ENCODE assay signal across 1 cellular context in genomic region chr20:3804781-3805180, GRCh38.
TF ChIP-seq lines count a peak whose summit lies in the region.

No MANE protein-coding gene starts in this region.

TF ChIP-seq in SK-N-SH, 30 proteins besides CTCF, POLR2A, EP300 and RAD21 (continued from another document):
- TF ChIP-seq PBX3 (IDR thresholded peaks at IDR 0.05) (no peak), TAF1 (IDR thresholded peaks at IDR 0.05; ENCODE audit: borderline replicate concordance, low read depth, low read length) (no peak), ZBTB33 (IDR thresholded peaks at IDR 0.05; ENCODE audit: borderline replicate concordance, low read depth) (no peak), TCF12 (IDR thresholded peaks at IDR 0.05) (no peak), SIN3A (IDR thresholded peaks at IDR 0.05; ENCODE audit: borderline replicate concordance, low read depth, low read length) (no peak), USF2 (IDR thresholded peaks at IDR 0.05; ENCODE audit: borderline replicate concordance, low read depth, low read length) (no peak), YY1 (IDR thresholded peaks at IDR 0.05; ENCODE audit: low read depth) (no peak), RFX5 (IDR thresholded peaks at IDR 0.05; ENCODE audit: low read length) (no peak), GABPA (IDR thresholded peaks at IDR 0.05; ENCODE audit: low read depth) (no peak), GATA2 (CRISPR knock-in tag; IDR thresholded peaks at IDR 0.05) (no peak), NRF1 (IDR thresholded peaks at IDR 0.05; ENCODE audit: low read depth, low read length) (no peak)
